Comparison of ENCODE assay signal across 8 cellular contexts in the genomic region with DNA sequence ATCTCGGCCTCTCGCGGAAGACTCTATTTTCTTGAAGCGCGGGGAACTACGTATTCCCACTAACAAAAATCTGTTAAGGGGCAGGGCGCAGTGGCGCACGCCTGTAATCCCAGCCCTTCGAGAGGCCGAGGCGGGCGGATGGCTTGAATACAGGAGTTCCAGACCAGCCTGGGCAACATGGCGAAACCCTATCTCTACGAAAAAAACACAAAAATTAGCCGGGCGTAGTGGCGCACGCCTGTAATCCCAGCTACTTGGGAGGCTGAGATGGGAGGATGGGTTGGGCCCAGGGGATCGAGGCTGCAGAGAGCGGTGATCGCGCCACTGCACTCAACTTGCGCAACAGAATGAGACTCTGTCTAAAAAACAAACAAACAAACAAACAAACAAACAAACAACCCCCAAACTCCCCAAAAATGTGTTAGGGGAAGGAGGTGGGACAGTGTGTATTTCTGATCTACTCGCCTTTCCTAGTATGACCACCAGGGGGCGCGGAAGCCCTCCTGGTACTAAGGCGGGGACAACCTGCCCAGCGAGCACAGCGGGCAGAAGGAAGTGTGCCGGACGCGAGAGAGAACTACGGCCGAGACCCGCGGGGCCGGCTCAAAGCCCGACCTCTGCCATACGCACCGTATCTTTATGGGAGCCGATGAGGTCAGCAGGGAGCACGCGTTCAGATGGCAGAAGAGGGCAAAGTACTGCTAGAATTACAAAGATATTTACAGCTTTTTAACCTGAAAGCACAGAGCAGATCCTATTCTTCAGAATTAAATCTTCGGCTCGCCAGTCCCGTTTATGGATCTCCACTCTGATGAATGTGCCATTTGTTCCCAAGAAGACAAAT. TPM values are rescaled to one million over a fixed set of nuclear protein-coding genes. Genes with fewer than 3 reads are reported as not detected.
DNase-seq lines count a peak whose midpoint lies in the region; ATAC-seq lines count a peak whose summit lies in the region.

No MANE protein-coding gene starts in this region.

- ATAC-seq in GM19328 (IDR thresholded peaks at IDR 0.05; ENCODE audit: unreplicated experiment), result peak; percentile 62
- ATAC-seq in HG03460 (IDR thresholded peaks at IDR 0.05; ENCODE audit: unreplicated experiment), result peak; percentile 63

- H3K36me3 ChIP-seq in endocrine pancreas (ENCODE audit: control insufficient read depth, insufficient read depth, low read length), result no peaks in the 10 kb centered on the region
- peaks cover 10% of the 10 kb centered on the region for H3K36me3 ChIP-seq in mesodermal cell (ENCODE audit: control insufficient read depth, insufficient read depth, low read length)

- WGBS in mesodermal cell (ENCODE audit: insufficient coverage in 2 of 2), 2 experiments, result 41 to 48% methylated on average over 29 to 36 of the region's 47 CpGs

- H3K4me1 ChIP-seq in endocrine pancreas (ENCODE audit: control insufficient read depth, insufficient read depth, low read length) (peaks cover 7% of the 10 kb centered on the region), mesodermal cell (ENCODE audit: control insufficient read depth, insufficient read depth, low read length, poor library complexity, severe bottlenecking) (peaks cover 4% of the 10 kb centered on the region)

- H3K27me3 ChIP-seq in endocrine pancreas (ENCODE audit: control insufficient read depth, insufficient read depth, low read length), result no peaks in the 10 kb centered on the region

- DNase-seq in CD1c-positive myeloid dendritic cell (ENCODE audit: extremely low spot score) (peak; percentile 91), NCI-H82 (lab: John Stamatoyannopoulos, UW) (peak; percentile 84)
- DNase-seq in activated CD8-positive, alpha-beta memory T cell treated with anti-CD3 and anti-CD28 coated beads for 4 hours (ENCODE audit: low read depth in 2 of 2), result peak; percentile 63 to 67
- DNase-seq in stimulated activated CD8-positive, alpha-beta memory T cell treated with anti-CD3 and anti-CD28 coated beads, Interleukin-15, amount 100 ng/mL, for 24 hours (ENCODE audit: low read depth), result peak; percentile 62

- H3K9me3 ChIP-seq in endocrine pancreas (ENCODE audit: control insufficient read depth, low read length) (no peaks in the 10 kb centered on the region), mesodermal cell (ENCODE audit: control insufficient read depth, low read length) (no peaks in the 10 kb centered on the region)

- peak overlapping the region; percentile 36 for H3K9ac ChIP-seq in endocrine pancreas (ENCODE audit: control insufficient read depth, insufficient read depth, low read length)

- peak overlapping the region; percentile 79 for H3K4me3 ChIP-seq in endocrine pancreas (ENCODE audit: control insufficient read depth, insufficient read depth, low read length)
- H3K4me3 ChIP-seq in mesodermal cell (ENCODE audit: extremely low read depth, insufficient read depth, low read length, poor library complexity, severe bottlenecking), result peak overlapping the region; percentile 85

- peak overlapping the region; percentile 94 for H3K27ac ChIP-seq in mesodermal cell (ENCODE audit: low read depth, low read length, severe bottlenecking)

RNA-seq across cellular contexts. Expression of a gene that starts 1.3 kb away (rescaled TPM):
- polyA plus RNA-seq in mesodermal cell (2013, experiment 1 of 2), result 75.1 TPM
- polyA plus RNA-seq in mesodermal cell (2013, experiment 2 of 2), result 71.1 TPM

RNA-seq across cellular contexts. Expression of a gene that starts 40.2 kb away (rescaled TPM):
- not detected for polyA plus RNA-seq in mesodermal cell (2013, experiment 1 of 2)
- not detected for polyA plus RNA-seq in mesodermal cell (2013, experiment 2 of 2)

RNA-seq across cellular contexts. Expression of a gene that starts 56.7 kb away (rescaled TPM):
- 55.4 TPM for polyA plus RNA-seq in mesodermal cell (2013, experiment 1 of 2)
- polyA plus RNA-seq in mesodermal cell (2013, experiment 2 of 2), result 53.2 TPM

Comparison
In these comparisons a context has a peak if more than half of its experiments do, and no peak if none do; other contexts are left out.
1. Peak in every context shown above with its lines: DNase-seq, ATAC-seq, H3K4me3 ChIP-seq and H3K27ac ChIP-seq.